1 cellular context compared by ENCODE assay signal in the genomic region with DNA sequence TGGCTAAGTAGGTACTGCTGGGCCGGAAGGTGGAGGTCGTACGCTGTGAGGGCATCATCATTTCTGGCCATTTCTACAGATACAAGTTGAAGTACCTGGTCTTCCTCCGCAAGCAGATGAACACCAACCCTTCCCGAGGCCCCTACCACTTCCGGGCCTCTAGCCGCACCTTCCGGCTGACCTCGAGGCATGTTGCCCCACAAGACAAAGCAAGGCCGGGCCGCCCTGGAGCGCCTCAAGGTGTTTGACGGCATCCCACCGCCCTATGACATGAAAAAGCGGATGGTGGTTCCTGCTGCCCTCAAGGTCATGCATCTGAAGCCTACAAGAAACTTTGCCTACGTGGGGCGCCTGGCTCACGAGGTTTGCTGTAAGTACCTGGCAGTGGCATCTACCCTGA.
TF ChIP-seq lines count a peak whose summit lies in the region.

No MANE protein-coding gene starts in this region.

TF ChIP-seq in H1, 55 proteins besides CTCF, POLR2A, EP300 and RAD21 (continued from another document):
- TF ChIP-seq, protein P1, sequence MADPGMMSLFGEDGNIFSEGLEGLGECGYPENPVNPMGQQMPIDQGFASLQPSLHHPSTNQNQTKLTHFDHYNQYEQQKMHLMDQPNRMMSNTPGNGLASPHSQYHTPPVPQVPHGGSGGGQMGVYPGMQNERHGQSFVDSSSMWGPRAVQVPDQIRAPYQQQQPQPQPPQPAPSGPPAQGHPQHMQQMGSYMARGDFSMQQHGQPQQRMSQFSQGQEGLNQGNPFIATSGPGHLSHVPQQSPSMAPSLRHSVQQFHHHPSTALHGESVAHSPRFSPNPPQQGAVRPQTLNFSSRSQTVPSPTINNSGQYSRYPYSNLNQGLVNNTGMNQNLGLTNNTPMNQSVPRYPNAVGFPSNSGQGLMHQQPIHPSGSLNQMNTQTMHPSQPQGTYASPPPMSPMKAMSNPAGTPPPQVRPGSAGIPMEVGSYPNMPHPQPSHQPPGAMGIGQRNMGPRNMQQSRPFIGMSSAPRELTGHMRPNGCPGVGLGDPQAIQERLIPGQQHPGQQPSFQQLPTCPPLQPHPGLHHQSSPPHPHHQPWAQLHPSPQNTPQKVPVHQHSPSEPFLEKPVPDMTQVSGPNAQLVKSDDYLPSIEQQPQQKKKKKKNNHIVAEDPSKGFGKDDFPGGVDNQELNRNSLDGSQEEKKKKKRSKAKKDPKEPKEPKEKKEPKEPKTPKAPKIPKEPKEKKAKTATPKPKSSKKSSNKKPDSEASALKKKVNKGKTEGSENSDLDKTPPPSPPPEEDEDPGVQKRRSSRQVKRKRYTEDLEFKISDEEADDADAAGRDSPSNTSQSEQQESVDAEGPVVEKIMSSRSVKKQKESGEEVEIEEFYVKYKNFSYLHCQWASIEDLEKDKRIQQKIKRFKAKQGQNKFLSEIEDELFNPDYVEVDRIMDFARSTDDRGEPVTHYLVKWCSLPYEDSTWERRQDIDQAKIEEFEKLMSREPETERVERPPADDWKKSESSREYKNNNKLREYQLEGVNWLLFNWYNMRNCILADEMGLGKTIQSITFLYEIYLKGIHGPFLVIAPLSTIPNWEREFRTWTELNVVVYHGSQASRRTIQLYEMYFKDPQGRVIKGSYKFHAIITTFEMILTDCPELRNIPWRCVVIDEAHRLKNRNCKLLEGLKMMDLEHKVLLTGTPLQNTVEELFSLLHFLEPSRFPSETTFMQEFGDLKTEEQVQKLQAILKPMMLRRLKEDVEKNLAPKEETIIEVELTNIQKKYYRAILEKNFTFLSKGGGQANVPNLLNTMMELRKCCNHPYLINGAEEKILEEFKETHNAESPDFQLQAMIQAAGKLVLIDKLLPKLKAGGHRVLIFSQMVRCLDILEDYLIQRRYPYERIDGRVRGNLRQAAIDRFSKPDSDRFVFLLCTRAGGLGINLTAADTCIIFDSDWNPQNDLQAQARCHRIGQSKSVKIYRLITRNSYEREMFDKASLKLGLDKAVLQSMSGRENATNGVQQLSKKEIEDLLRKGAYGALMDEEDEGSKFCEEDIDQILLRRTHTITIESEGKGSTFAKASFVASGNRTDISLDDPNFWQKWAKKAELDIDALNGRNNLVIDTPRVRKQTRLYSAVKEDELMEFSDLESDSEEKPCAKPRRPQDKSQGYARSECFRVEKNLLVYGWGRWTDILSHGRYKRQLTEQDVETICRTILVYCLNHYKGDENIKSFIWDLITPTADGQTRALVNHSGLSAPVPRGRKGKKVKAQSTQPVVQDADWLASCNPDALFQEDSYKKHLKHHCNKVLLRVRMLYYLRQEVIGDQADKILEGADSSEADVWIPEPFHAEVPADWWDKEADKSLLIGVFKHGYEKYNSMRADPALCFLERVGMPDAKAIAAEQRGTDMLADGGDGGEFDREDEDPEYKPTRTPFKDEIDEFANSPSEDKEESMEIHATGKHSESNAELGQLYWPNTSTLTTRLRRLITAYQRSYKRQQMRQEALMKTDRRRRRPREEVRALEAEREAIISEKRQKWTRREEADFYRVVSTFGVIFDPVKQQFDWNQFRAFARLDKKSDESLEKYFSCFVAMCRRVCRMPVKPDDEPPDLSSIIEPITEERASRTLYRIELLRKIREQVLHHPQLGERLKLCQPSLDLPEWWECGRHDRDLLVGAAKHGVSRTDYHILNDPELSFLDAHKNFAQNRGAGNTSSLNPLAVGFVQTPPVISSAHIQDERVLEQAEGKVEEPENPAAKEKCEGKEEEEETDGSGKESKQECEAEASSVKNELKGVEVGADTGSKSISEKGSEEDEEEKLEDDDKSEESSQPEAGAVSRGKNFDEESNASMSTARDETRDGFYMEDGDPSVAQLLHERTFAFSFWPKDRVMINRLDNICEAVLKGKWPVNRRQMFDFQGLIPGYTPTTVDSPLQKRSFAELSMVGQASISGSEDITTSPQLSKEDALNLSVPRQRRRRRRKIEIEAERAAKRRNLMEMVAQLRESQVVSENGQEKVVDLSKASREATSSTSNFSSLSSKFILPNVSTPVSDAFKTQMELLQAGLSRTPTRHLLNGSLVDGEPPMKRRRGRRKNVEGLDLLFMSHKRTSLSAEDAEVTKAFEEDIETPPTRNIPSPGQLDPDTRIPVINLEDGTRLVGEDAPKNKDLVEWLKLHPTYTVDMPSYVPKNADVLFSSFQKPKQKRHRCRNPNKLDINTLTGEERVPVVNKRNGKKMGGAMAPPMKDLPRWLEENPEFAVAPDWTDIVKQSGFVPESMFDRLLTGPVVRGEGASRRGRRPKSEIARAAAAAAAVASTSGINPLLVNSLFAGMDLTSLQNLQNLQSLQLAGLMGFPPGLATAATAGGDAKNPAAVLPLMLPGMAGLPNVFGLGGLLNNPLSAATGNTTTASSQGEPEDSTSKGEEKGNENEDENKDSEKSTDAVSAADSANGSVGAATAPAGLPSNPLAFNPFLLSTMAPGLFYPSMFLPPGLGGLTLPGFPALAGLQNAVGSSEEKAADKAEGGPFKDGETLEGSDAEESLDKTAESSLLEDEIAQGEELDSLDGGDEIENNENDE (IDR thresholded peaks at IDR 0.05; ENCODE audit: insufficient replicate concordance, low read length): no peak
- TF ChIP-seq CEBPB (IDR thresholded peaks at IDR 0.05; ENCODE audit: low read depth, low read length) (no peak), SP4 (IDR thresholded peaks at IDR 0.05; ENCODE audit: low read length) (no peak), TAF1 (IDR thresholded peaks at IDR 0.05; ENCODE audit: low read depth, low read length) (no peak), KDM5A (IDR thresholded peaks at IDR 0.05; ENCODE audit: low read length) (no peak), SUZ12 (IDR thresholded peaks at IDR 0.05; ENCODE audit: low read length) (no peak)
